ENCODE assay signal across 1 cellular context in genomic region chr6:27824248-27825024, GRCh38.
TF ChIP-seq lines count a peak whose summit lies in the region.
"Not testable (repeated sequence)": the region's sequence is repeated elsewhere in the genome, so short reads cannot be mapped to it uniquely, and the experiment has no call there.

No MANE protein-coding gene starts in this region.

TF ChIP-seq in HepG2, 621 proteins besides CTCF, POLR2A, EP300 and RAD21 (continued from another document):
- TF ChIP-seq POGK (CRISPR knock-in tag; conservative IDR thresholded peaks at IDR 0.05) (peak; percentile 45; the same call in 1 of the 2 replicates), KDM3A (CRISPR knock-in tag; IDR thresholded peaks at IDR 0.05; ENCODE audit: low read depth) (0 out of 2 replicates have a peak, but pooled peaks have one; percentile 10), ZNF546 (CRISPR knock-in tag; conservative IDR thresholded peaks at IDR 0.05) (0 out of 2 replicates have a peak, but pooled peaks have one; percentile 47), TAF1 (CRISPR knock-in tag; IDR thresholded peaks at IDR 0.05) (peak; percentile 64), HINFP (CRISPR knock-in tag; IDR thresholded peaks at IDR 0.05; ENCODE audit: low read depth) (peak; percentile 83), E2F1 (CRISPR knock-in tag; IDR thresholded peaks at IDR 0.05) (0 out of 2 replicates have a peak, but pooled peaks have one; percentile 4), TOPORS (CRISPR knock-in tag; IDR thresholded peaks at IDR 0.05) (peak; percentile 35; the same call in 1 of the 2 replicates), ZNF562 (CRISPR knock-in tag; IDR thresholded peaks at IDR 0.05; ENCODE audit: borderline replicate concordance) (0 out of 2 replicates have a peak, but pooled peaks have one; percentile 25), HNRNPL (IDR thresholded peaks at IDR 0.05; ENCODE audit: low read depth, low read length) (0 out of 2 replicates have a peak, but pooled peaks have one; percentile 27), POLR2AphosphoS5 (IDR thresholded peaks at IDR 0.05; ENCODE audit: low read depth, low read length) (peak; percentile 78), FOXC1 (CRISPR knock-in tag; IDR thresholded peaks at IDR 0.05; ENCODE audit: borderline replicate concordance) (peak; percentile 11; the same call in 1 of the 2 replicates), ZNF335 (CRISPR knock-in tag; IDR thresholded peaks at IDR 0.05) (0 out of 2 replicates have a peak, but pooled peaks have one; percentile 9), ZNF441 (CRISPR knock-in tag; IDR thresholded peaks at IDR 0.05; ENCODE audit: borderline replicate concordance) (peak; percentile 22; the same call in 1 of the 2 replicates), SRSF4 (IDR thresholded peaks at IDR 0.05; ENCODE audit: low read depth, low read length, poor library complexity, severe bottlenecking) (peak; percentile 79), UBTF (CRISPR knock-in tag; IDR thresholded peaks at IDR 0.05) (peak; percentile 31; the same call in 1 of the 2 replicates), ZEB1 (IDR thresholded peaks at IDR 0.05; ENCODE audit: insufficient replicate concordance, low read depth) (peak; percentile 45), HMGXB4 (CRISPR knock-in tag; IDR thresholded peaks at IDR 0.05; ENCODE audit: borderline replicate concordance in 1 of 2, low read depth in 1 of 2) (peak in 1 of 2 experiments; percentile 65; a peak in 2 of 4 replicates), CREM (IDR thresholded peaks at IDR 0.05) (0 out of 2 replicates have a peak, but pooled peaks have one; percentile 25), ZNF709 (CRISPR knock-in tag; IDR thresholded peaks at IDR 0.05) (peak; percentile 21; the same call in 1 of the 2 replicates), NAIF1 (CRISPR knock-in tag; IDR thresholded peaks at IDR 0.05; ENCODE audit: borderline replicate concordance) (peak; percentile 82; the same call in 1 of the 2 replicates), ZFX (CRISPR knock-in tag; IDR thresholded peaks at IDR 0.05; ENCODE audit: low read depth) (peak; percentile 37; the same call in 1 of the 2 replicates), ZKSCAN8 (CRISPR knock-in tag; IDR thresholded peaks at IDR 0.05; ENCODE audit: borderline replicate concordance) (0 out of 2 replicates have a peak, but pooled peaks have one; percentile 21), ZFP91 (CRISPR knock-in tag; IDR thresholded peaks at IDR 0.05; ENCODE audit: borderline replicate concordance) (peak; percentile 73; the same call in 1 of the 2 replicates), RNF219 (CRISPR knock-in tag; IDR thresholded peaks at IDR 0.05) (0 out of 2 replicates have a peak, but pooled peaks have one; percentile 60), ZNF501 (CRISPR knock-in tag; IDR thresholded peaks at IDR 0.05) (peak; percentile 83), ZNF281 (CRISPR knock-in tag; IDR thresholded peaks at IDR 0.05; ENCODE audit: borderline replicate concordance) (0 out of 2 replicates have a peak, but pooled peaks have one; percentile 34), ZNF350 (CRISPR knock-in tag; IDR thresholded peaks at IDR 0.05; ENCODE audit: borderline replicate concordance, low read depth) (peak; percentile 26; the same call in 1 of the 2 replicates), SPEN (CRISPR knock-in tag; IDR thresholded peaks at IDR 0.05; ENCODE audit: low read depth) (0 out of 2 replicates have a peak, but pooled peaks have one; percentile 26), ZNF605 (CRISPR knock-in tag; IDR thresholded peaks at IDR 0.05) (0 out of 2 replicates have a peak, but pooled peaks have one; percentile 21), RBM39 (IDR thresholded peaks at IDR 0.05; ENCODE audit: low read depth, low read length, poor library complexity, severe bottlenecking) (peak; percentile 55), MYPOP (CRISPR knock-in tag; IDR thresholded peaks at IDR 0.05) (peak; percentile 65; the same call in 1 of the 2 replicates)
- not testable (repeated sequence) for TF ChIP-seq CREM (CRISPR knock-in tag; IDR thresholded peaks at IDR 0.05)
TF ChIP-seq in HepG2: peak in this region for 68; not testable (repeated sequence) for 553.
